16 cellular contexts compared by ENCODE assay signal in genomic region chr9:133340916-133341315, GRCh38. TPM values are rescaled to one million over a fixed set of nuclear protein-coding genes. Genes with fewer than 3 reads are reported as not detected.
DNase-seq lines count a peak whose midpoint lies in the region; ATAC-seq, FAIRE-seq and TF ChIP-seq lines count a peak whose summit lies in the region.
"Had no signal": no experiment of that assay in that cellular context is flagged by ENCODE, and none has a peak within 500 bp of the region (broad histone marks: within the 10 kb centered on the region; RNA-seq: fewer than 3 reads in every experiment).

No MANE protein-coding gene starts in this region.

- H3K27ac ChIP-seq in CD4-positive, alpha-beta T cell (ENCODE audit: low read depth, low read length): no peak overlapping the region
- peak overlapping the region; percentile 2 to 54 (median 20) for H3K27ac ChIP-seq in esophagus squamous epithelium
- H3K27ac ChIP-seq in osteoblast (ENCODE audit: low read depth, low read length): no peak overlapping the region
- H3K27ac ChIP-seq: brain microvascular endothelial cell, thyroid gland had no signal

- no peak overlapping the region for H2AFZ ChIP-seq in Loucy (ENCODE audit: low read length)
- no peak overlapping the region for H2AFZ ChIP-seq in osteoblast (ENCODE audit: low read length)

- peak overlapping the region; percentile 47 for H3K27ac Mint-ChIP-seq in CD4-positive, alpha-beta T cell
- H3K27ac Mint-ChIP-seq: HFFc6 had no signal

- no peak for ATAC-seq in CD4-positive, alpha-beta T cell (ENCODE audit: poor library complexity)
- no peak for ATAC-seq in HG03457 (IDR thresholded peaks at IDR 0.05; ENCODE audit: unreplicated experiment)
- ATAC-seq: SK-N-SH treated with all-trans-retinoic acid at 6 μM for 48 hours had no signal

- H4K20me1 ChIP-seq in Loucy (ENCODE audit: insufficient read depth, low read length, poor library complexity, severe bottlenecking): peaks cover 4% of the 10 kb centered on the region
- peaks cover 9% of the 10 kb centered on the region for H4K20me1 ChIP-seq in osteoblast (ENCODE audit: insufficient read depth, low read length)

- H3K27me3 Mint-ChIP-seq in CD4-positive, alpha-beta T cell: no peaks in the 10 kb centered on the region

- H3K27me3 ChIP-seq in CD4-positive, alpha-beta T cell (ENCODE audit: control insufficient read depth, insufficient read depth, low read length): no peaks in the 10 kb centered on the region
- H3K27me3 ChIP-seq in Loucy (ENCODE audit: insufficient read depth, low read length, poor library complexity, severe bottlenecking) (no peaks in the 10 kb centered on the region), esophagus squamous epithelium (no peaks in the 10 kb centered on the region), osteoblast (ENCODE audit: insufficient read depth, low read length) (no peaks in the 10 kb centered on the region)
- H3K27me3 ChIP-seq: brain microvascular endothelial cell, Peyer's patch, thyroid gland had no signal

- H3K4me2 ChIP-seq in Loucy (ENCODE audit: low read depth, low read length, poor library complexity, severe bottlenecking) (peak overlapping the region; percentile 11), osteoblast (ENCODE audit: insufficient read depth, low read length) (no peak overlapping the region)

- no peaks in the 10 kb centered on the region for H3K9me2 ChIP-seq in Loucy (replicated peaks; ENCODE audit: low read depth, low read length)

- H3K4me1 ChIP-seq in Loucy (ENCODE audit: insufficient read depth, low read length, poor library complexity, severe bottlenecking) (peaks cover 15% of the 10 kb centered on the region), esophagus squamous epithelium (peaks cover 8 to 63% (median 14%) of the 10 kb centered on the region in 3 donors), osteoblast (ENCODE audit: insufficient read depth, low read length) (peaks cover 8% of the 10 kb centered on the region)

- POLR2A ChIA-PET in CD4-positive, alpha-beta T cell (lab: Charles Lee): interaction anchor here (0.9 kb wide), 1 partner anchor 9 kb away, joined by 3 read pairs; no protein-coding TSS in a partner anchor

- CTCF ChIA-PET in CD4-positive, alpha-beta T cell (lab: Charles Lee): interaction anchor here (1.2 kb wide), 1 partner anchor 146 kb away, joined by 3 read pairs; no protein-coding TSS in a partner anchor

- WGBS in esophagus squamous epithelium, 2 donors: 73 to 76% methylated on average over 5 to 13 of the region's 13 CpGs

- H3K79me2 ChIP-seq in Loucy (ENCODE audit: insufficient read depth, low read length) (peaks cover 11% of the 10 kb centered on the region), osteoblast (ENCODE audit: insufficient read depth, low read length) (peaks cover 12% of the 10 kb centered on the region)

- H3K36me3 ChIP-seq in Loucy (ENCODE audit: insufficient read depth, low read length): peaks cover 24% of the 10 kb centered on the region; the same call in 1 of the 2 replicates
- H3K36me3 ChIP-seq in esophagus squamous epithelium: peaks cover 23 to 65% (median 26%) of the 10 kb centered on the region in 3 donors
- H3K36me3 ChIP-seq in osteoblast (ENCODE audit: insufficient read depth, low read length): peaks cover 60% of the 10 kb centered on the region

- TF ChIP-seq POLR2A in esophagus squamous epithelium (IDR thresholded peaks at IDR 0.05): no peak

- H3F3A ChIP-seq in Loucy (ENCODE audit: low read depth): no peaks in the 10 kb centered on the region

- no peak for DNase-seq in CD4-positive, alpha-beta T cell
- DNase-seq in esophagus squamous epithelium (lab: John Stamatoyannopoulos, UW) (no peak), osteoblast (ENCODE audit: insufficient read length, low spot score, missing footprints) (peak; percentile 18), D721Med (ENCODE audit: insufficient read length, low spot score) (no peak), GOT3 (lab: John Stamatoyannopoulos, UW) (no peak)
- DNase-seq: activated gamma-delta T cell treated with Interleukin-2 at 50 U/mL for 16 hours; brain microvascular endothelial cell; HFFc6; mesendoderm; occipital lobe; stimulated activated CD4-positive, alpha-beta T cell treated with anti-CD3 and anti-CD28 coated beads, Interleukin-2, amount 100 ng/mL, for 48 hours; thyroid gland had no signal

- peak overlapping the region; percentile 31 for H3K9ac ChIP-seq in Loucy (ENCODE audit: low read depth, low read length, poor library complexity, severe bottlenecking)

- TF ChIP-seq CTCF in CD4-positive, alpha-beta T cell (IDR thresholded peaks at IDR 0.05): no peak
- no peak for TF ChIP-seq CTCF in Loucy (conservative IDR thresholded peaks at IDR 0.05; ENCODE audit: low read length)
- no peak for TF ChIP-seq CTCF in esophagus squamous epithelium (IDR thresholded peaks at IDR 0.05)
- no peak for TF ChIP-seq CTCF in osteoblast (IDR thresholded peaks at IDR 0.05; ENCODE audit: extremely low read depth, low read depth, low read length)
- TF ChIP-seq CTCF in D721Med (IDR thresholded peaks at IDR 0.05; ENCODE audit: insufficient read depth, missing control alignments): no peak

- no peak overlapping the region for H3K4me3 ChIP-seq in Loucy (ENCODE audit: low read length, poor library complexity, severe bottlenecking)
- H3K4me3 ChIP-seq in esophagus squamous epithelium: no peak overlapping the region
- no peak overlapping the region for H3K4me3 ChIP-seq in osteoblast (ENCODE audit: insufficient read depth, low read length)
- H3K4me3 ChIP-seq: Peyer's patch, thyroid gland had no signal

- H3K4me3 Mint-ChIP-seq in CD4-positive, alpha-beta T cell: peak overlapping the region; percentile 23
- H3K4me3 Mint-ChIP-seq: HFFc6 had no signal

- H3K9me3 Mint-ChIP-seq in CD4-positive, alpha-beta T cell: no peaks in the 10 kb centered on the region
- H3K9me3 Mint-ChIP-seq: HFFc6 had no signal

- intact Hi-C loops in CD4-positive, alpha-beta T cell (cut with DNase I, micrococcal nuclease): loop anchor here in 1 of 2 experiments (10.0 kb wide), 1 partner anchor 936 kb away; the partner anchor contains the start of gene TTF1
- intact Hi-C loops in esophagus squamous epithelium (cut with DNase I): no loop called here

- H3K9me3 ChIP-seq in CD4-positive, alpha-beta T cell (ENCODE audit: control insufficient read depth, low read length): no peaks in the 10 kb centered on the region
- H3K9me3 ChIP-seq in Loucy (ENCODE audit: insufficient read depth, low read depth, low read length) (no peaks in the 10 kb centered on the region), esophagus squamous epithelium (no peaks in the 10 kb centered on the region), osteoblast (ENCODE audit: low read depth, low read length) (no peaks in the 10 kb centered on the region)
- H3K9me3 ChIP-seq: Peyer's patch, thyroid gland had no signal

- no peak for FAIRE-seq in D721Med (lab: Jason Lieb, UNC)

- H3K36me3 Mint-ChIP-seq in CD4-positive, alpha-beta T cell (ENCODE audit: low read depth): peaks cover 45% of the 10 kb centered on the region

- H3K4me1 Mint-ChIP-seq in CD4-positive, alpha-beta T cell (ENCODE audit: low read depth): peaks cover 23% of the 10 kb centered on the region

RNA-seq across cellular contexts. Expression of gene SURF6, which starts 4.9 kb away (rescaled TPM):
- total RNA-seq in CD4-positive, alpha-beta T cell: 10 to 100 TPM; 15.1 to 15.9 TPM
- total RNA-seq in esophagus squamous epithelium (10 to 100 TPM; 14.5 to 28.6 (median 22.0) TPM), osteoblast (5.9 and 7.6 TPM in 2 replicates)

RNA-seq across cellular contexts. Expression of gene MED22, which starts 7.0 kb away (rescaled TPM):
- total RNA-seq in CD4-positive, alpha-beta T cell: 10 to 100 TPM; 15.7 to 18.0 TPM
- total RNA-seq in esophagus squamous epithelium: 10 to 100 TPM; 10.8 to 22.5 (median 15.9) TPM
- 14.5 and 15.3 TPM in 2 replicates for total RNA-seq in osteoblast

RNA-seq across cellular contexts. Expression of gene RPL7A, which starts 7.1 kb away (rescaled TPM):
- total RNA-seq in CD4-positive, alpha-beta T cell: 1,000 to 10,000 TPM; 2,613 to 2,686 TPM
- 1,000 to 10,000 TPM; 1,828 to 2,553 (median 2,363) TPM for total RNA-seq in esophagus squamous epithelium
- total RNA-seq in osteoblast: 1,638 and 1,763 TPM in 2 replicates

RNA-seq across cellular contexts. Expression of gene SURF1, which starts 15.4 kb away (rescaled TPM):
- 10 to 100 TPM; 42.5 to 45.9 TPM for total RNA-seq in CD4-positive, alpha-beta T cell
- 10 to 100 TPM; 18.2 to 44.7 (median 32.0) TPM for total RNA-seq in esophagus squamous epithelium
- total RNA-seq in osteoblast: 21.0 and 24.8 TPM in 2 replicates

RNA-seq across cellular contexts. Expression of gene SURF2, which starts 15.4 kb away (rescaled TPM):
- total RNA-seq in CD4-positive, alpha-beta T cell: 10 to 100 TPM; 12.7 TPM
- total RNA-seq in esophagus squamous epithelium (10 to 100 TPM; 30.1 to 36.8 (median 33.6) TPM), osteoblast (10.3 and 15.2 TPM in 2 replicates)

Comparison
In these comparisons a context has a peak if more than half of its experiments do, and no peak if none do; other contexts are left out.
1. H3K27ac ChIP-seq: peak in esophagus squamous epithelium (4 of 4); none in CD4-positive, alpha-beta T cell (single experiment) and osteoblast (single experiment).